Comparison of ENCODE assay signal across 8 cellular contexts in genomic region chr3:149752051-149752787, GRCh38. TPM values are rescaled to one million over a fixed set of nuclear protein-coding genes. Genes with fewer than 3 reads are reported as not detected.
DNase-seq lines count a peak whose midpoint lies in the region; ATAC-seq, FAIRE-seq and TF ChIP-seq lines count a peak whose summit lies in the region.

Gene COMMD2, minus strand, starts transcription at chr3:149752489. Its CDS starts 45 bp downstream, at chr3:149752444.

- TF ChIP-seq CTCF in AG04449 (IDR thresholded peaks at IDR 0.05; ENCODE audit: insufficient read depth, low read length, missing control alignments), result no peak
- no peak for TF ChIP-seq CTCF in WI38 (IDR thresholded peaks at IDR 0.05; ENCODE audit: low read depth, low read length)
- peak; percentile 33 for TF ChIP-seq CTCF in bronchial epithelial cell (IDR thresholded peaks at IDR 0.05; ENCODE audit: insufficient read depth, low read length, severe bottlenecking)
- TF ChIP-seq CTCF in spleen (IDR thresholded peaks at IDR 0.05 in 8 of 11, conservative IDR thresholded peaks at IDR 0.05 in 3 of 11), result peak in 7 of 11 experiments; percentile 6 to 60 (median 33)

- no peaks in the 10 kb centered on the region for H3K9me3 ChIP-seq in spleen

- peaks cover 8 to 42% (median 25%) of the 10 kb centered on the region in 6 donors for H3K4me1 ChIP-seq in spleen

- WGBS in spleen, 5 donors, result 0% methylated on average over 50 to 52 of the region's 52 CpGs

- intact Hi-C loops in spleen (cut with DNase I; ENCODE audit: low total_unique reads), result no loop called here

- H3K4me3 Mint-ChIP-seq in immature natural killer cell, result peak within 1 kb of the TSS; percentile 96 to 98 (median 97)

- POLR2A ChIA-PET in AG04449 (lab: Yijun Ruan, JAX), result interaction anchor here (0.6 to 1.3 kb wide), 4 partner anchors 154 to 221 kb away, joined by 3 to 4 read pairs (median 3); no protein-coding TSS in a partner anchor

- FAIRE-seq in bronchial epithelial cell (lab: Jason Lieb, UNC), result no peak

- H3K4me3 ChIP-seq in AG04449 (ENCODE audit: low read depth, low read length) (peak within 1 kb of the TSS; percentile 98), WI38 (ENCODE audit: low read depth, low read length) (peak within 1 kb of the TSS; percentile 78), bronchial epithelial cell (ENCODE audit: low read depth, low read length) (peak within 1 kb of the TSS; percentile 89), spleen (peak within 1 kb of the TSS; percentile 49 to 87 (median 78))

- CTCF ChIA-PET in AG04449 (lab: Yijun Ruan, JAX), result interaction anchor here (0.7 to 3.4 kb wide), 21 partner anchors 9 to 257 kb away, joined by 3 to 45 read pairs (median 8); no protein-coding TSS in a partner anchor

- no peaks in the 10 kb centered on the region for H3K9me3 Mint-ChIP-seq in immature natural killer cell

- DNase-seq in AG04449 (ENCODE audit: low read depth, low spot score), result no peak
- DNase-seq in NCI-H2171 (lab: John Stamatoyannopoulos, UW), result peak; percentile 90
- peak; percentile 88 for DNase-seq in bronchial epithelial cell (ENCODE audit: low read depth)
- peak; percentile 67 to 73 (median 68) for DNase-seq in immature natural killer cell
- DNase-seq in spleen, result peak; percentile 93

- peak within 1 kb of the TSS; percentile 30 to 87 (median 83) for H3K27ac ChIP-seq in spleen

- peak in 1 of 3 donors; percentile 45 for TF ChIP-seq POLR2A in spleen (IDR thresholded peaks at IDR 0.05)

- peaks cover 26 to 52% of the 10 kb centered on the region in 2 donors for H3K4me1 Mint-ChIP-seq in immature natural killer cell

- peaks cover 0 to 2% (median 1%) of the 10 kb centered on the region in 3 donors for H3K27me3 Mint-ChIP-seq in immature natural killer cell (ENCODE audit: low read depth in 3 of 3)

- H3K27me3 ChIP-seq in bronchial epithelial cell (ENCODE audit: control insufficient read depth, insufficient read depth, low read length), result no peaks in the 10 kb centered on the region
- H3K27me3 ChIP-seq in spleen (replicated peaks in 1 of 7), result no peaks in the 10 kb centered on the region

- ATAC-seq in GM18867 (IDR thresholded peaks at IDR 0.05; ENCODE audit: unreplicated experiment) (peak; percentile 99), HG03103 (IDR thresholded peaks at IDR 0.05; ENCODE audit: low read depth, unreplicated experiment) (peak; percentile 99)

- H3K27ac Mint-ChIP-seq in immature natural killer cell, result peak within 1 kb of the TSS; percentile 86 to 93 (median 90)

- H3K36me3 ChIP-seq in bronchial epithelial cell (ENCODE audit: control insufficient read depth, insufficient read depth, low read length) (peaks cover 6% of the 10 kb centered on the region), spleen (peaks cover 0 to 39% (median 22%) of the 10 kb centered on the region in 6 donors)

- peaks cover 7 to 20% (median 19%) of the 10 kb centered on the region in 3 donors for H3K36me3 Mint-ChIP-seq in immature natural killer cell

RNA-seq across cellular contexts. Expression of gene COMMD2, which starts in this region (rescaled TPM):
- total RNA-seq in bronchial epithelial cell (33.2 and 43.5 TPM in 2 replicates), spleen (10 to 100 TPM; 22.4 to 36.1 (median 31.9) TPM)
- polyA plus RNA-seq in immature natural killer cell (10 to 100 TPM; 62.7 to 83.5 (median 80.9) TPM), spleen (10 to 100 TPM in 1 of 3 donors, 1 to 10 TPM in 2; 8.9 to 12.5 (median 9.9) TPM)

Comparison
In these comparisons a context has a peak if more than half of its experiments do, and no peak if none do; other contexts are left out.
1. RNA of gene COMMD2 (polyA plus RNA-seq): 62.7 to 83.5 TPM in immature natural killer cell; 8.9 to 12.5 TPM in spleen; every median in the first group is over 4 times any median in the second.
2. CTCF ChIP-seq: peak in bronchial epithelial cell (single experiment) and spleen (7 of 11); none in AG04449 (single experiment) and WI38 (single experiment).
3. Peak in every context shown above with its lines, with median percentiles within 50 percentile points of each other: H3K4me3 ChIP-seq.